Comparison of ENCODE assay signal across 17 cellular contexts in genomic region chr11:95912902-95913560, GRCh38. TPM values are rescaled to one million over a fixed set of nuclear protein-coding genes. Genes with fewer than 3 reads are reported as not detected.
A peak's percentile ranks its signal among the peaks of the same experiment; 100 is the strongest.
DNase-seq lines count a peak whose midpoint lies in the region; FAIRE-seq and TF ChIP-seq lines count a peak whose summit lies in the region.
"Had no signal": no experiment of that assay in that cellular context is flagged by ENCODE, and none has a peak within 500 bp of the region (broad histone marks: within the 10 kb centered on the region; RNA-seq: fewer than 3 reads in every experiment).

No MANE protein-coding gene starts in this region.

- H3K27me3 Mint-ChIP-seq in HFFc6 (ENCODE audit: insufficient read depth) = no peaks in the 10 kb centered on the region
- H3K27me3 Mint-ChIP-seq in astrocyte (ENCODE audit: low read depth, unreplicated experiment) = no peaks in the 10 kb centered on the region

- DNase-seq in ACHN (peak; percentile 56), HFFc6 (peak; percentile 11), astrocyte (ENCODE audit: low read depth) (peak; percentile 57), foreskin fibroblast (peak; percentile 46 to 74), DMS79 (lab: John Stamatoyannopoulos, UW) (no peak), RWPE1 (ENCODE audit: low spot score) (no peak), RKO (ENCODE audit: low spot score) (no peak)
- DNase-seq in activated T-cell treated with anti-CD3 and anti-CD28 coated beads, Interleukin-2, amount 50 U/mL, for 1 hour = no peak
- DNase-seq: activated CD4-positive, alpha-beta T cell treated with anti-CD3 and anti-CD28 coated beads, Interleukin-2, amount 50 U/mL, for 4 hours; activated effector memory CD4-positive, alpha-beta T cell treated with Interleukin-2 at 50 U/mL for 16 hours; NCI-H187; NCI-H69; ovary; Right ventricle myocardium superior; T-helper 9 cell; upper lobe of left lung had no signal

- H3K9me3 Mint-ChIP-seq in HFFc6 = peaks cover under 1% of the 10 kb centered on the region; the same call in 1 of the 2 replicates
- no peaks in the 10 kb centered on the region for H3K9me3 Mint-ChIP-seq in astrocyte (ENCODE audit: unreplicated experiment)

- no peak for TF ChIP-seq CTCF in HFFc6 (IDR thresholded peaks at IDR 0.05)
- no peak for TF ChIP-seq CTCF in astrocyte (IDR thresholded peaks at IDR 0.05; ENCODE audit: insufficient read depth, low read depth, low read length)
- TF ChIP-seq CTCF in foreskin fibroblast (IDR thresholded peaks at IDR 0.05; ENCODE audit: low read depth, low read length) = no peak
- no peak for TF ChIP-seq CTCF in RWPE1 (conservative IDR thresholded peaks at IDR 0.05; ENCODE audit: low read depth)

- H3K27ac Mint-ChIP-seq in HFFc6 = peak overlapping the region; percentile 71
- H3K27ac Mint-ChIP-seq in astrocyte (ENCODE audit: unreplicated experiment) = no peak overlapping the region

- H2AFZ ChIP-seq in astrocyte (ENCODE audit: low read depth, low read length) = no peak overlapping the region

- in situ Hi-C loops in ACHN (cut with HindIII; ENCODE audit: low pct_ligation_motif_present, low pct_unique_long_range_greater_than_20kb, low sequenced_read_pairs) = no loop called here

- H3K9ac ChIP-seq in astrocyte (ENCODE audit: low read length) = no peak overlapping the region

- H3K27me3 ChIP-seq in astrocyte (ENCODE audit: insufficient read depth, low read length) = no peaks in the 10 kb centered on the region
- H3K27me3 ChIP-seq: cardiac muscle cell, ovary, upper lobe of left lung had no signal

- peaks cover 23% of the 10 kb centered on the region for H3K36me3 Mint-ChIP-seq in HFFc6 (ENCODE audit: low read depth)
- peaks cover 3% of the 10 kb centered on the region for H3K36me3 Mint-ChIP-seq in astrocyte (ENCODE audit: low read depth, unreplicated experiment)

- H3K4me3 Mint-ChIP-seq in HFFc6 (peak overlapping the region; percentile 42; the same call in 1 of the 2 replicates), astrocyte (ENCODE audit: unreplicated experiment) (no peak overlapping the region)

- peaks cover 91% of the 10 kb centered on the region for H3K79me2 ChIP-seq in astrocyte (ENCODE audit: insufficient read depth, low read length)

- H3K36me3 ChIP-seq in astrocyte (ENCODE audit: insufficient read depth, low read length) = no peaks in the 10 kb centered on the region
- H3K36me3 ChIP-seq: cardiac muscle cell, ovary, upper lobe of left lung had no signal

- H3K4me3 ChIP-seq in astrocyte (ENCODE audit: insufficient read depth, low read depth, low read length) (no peak overlapping the region), foreskin fibroblast (ENCODE audit: low read depth in 1 of 2, low read length in 2 of 2) (no peak overlapping the region)
- H3K4me3 ChIP-seq: cardiac muscle cell, ovary, upper lobe of left lung had no signal

- FAIRE-seq in astrocyte (lab: Jason Lieb, UNC) = no peak

- H3K9me3 ChIP-seq in astrocyte (ENCODE audit: insufficient read depth, low read depth, low read length) = no peaks in the 10 kb centered on the region
- H3K9me3 ChIP-seq: ovary, upper lobe of left lung had no signal

- H3K4me1 ChIP-seq in astrocyte (ENCODE audit: insufficient read depth, low read length) = peaks cover 25% of the 10 kb centered on the region

- H3K4me2 ChIP-seq in astrocyte (ENCODE audit: low read length) = peak overlapping the region; percentile 2

- peak overlapping the region; percentile 17 for H3K27ac ChIP-seq in astrocyte (ENCODE audit: low read depth, low read length)
- H3K27ac ChIP-seq in RWPE1 = no peak overlapping the region
- H3K27ac ChIP-seq: cardiac muscle cell, ovary, upper lobe of left lung had no signal

- peaks cover 72% of the 10 kb centered on the region for H3K4me1 Mint-ChIP-seq in HFFc6 (ENCODE audit: low read depth)
- H3K4me1 Mint-ChIP-seq in astrocyte (ENCODE audit: low read depth, unreplicated experiment) = peaks cover 40% of the 10 kb centered on the region

- POLR2A ChIA-PET in RWPE1 (lab: Yijun Ruan, JAX; ENCODE audit: low non-redundant PET) = no interaction called here

- H4K20me1 ChIP-seq in astrocyte (ENCODE audit: insufficient read depth, low read length) = peaks cover 6% of the 10 kb centered on the region

- CTCF ChIA-PET in RWPE1 (lab: Yijun Ruan, JAX) = no interaction called here

RNA-seq across cellular contexts. Expression of gene MTMR2, which starts 10.9 kb away (rescaled TPM):
- 10 to 100 TPM; 40.0 to 52.1 (median 48.4) TPM for total RNA-seq in HFFc6 (2021; fragmentation: NEBNext Ultra II Directional; extraction: Animal tissue kit (Norgen Biotek cat#: 25700))
- 68.0 and 70.6 TPM in 2 replicates for total RNA-seq in astrocyte

Comparison
In these comparisons a context has a peak if more than half of its experiments do, and no peak if none do; other contexts are left out.
1. DNase-seq: peak in ACHN (single experiment), HFFc6 (single experiment), astrocyte (single experiment) and foreskin fibroblast (2 of 2); none in DMS79 (single experiment), RWPE1 (single experiment), RKO (single experiment) and activated T-cell treated with anti-CD3 and anti-CD28 coated beads, Interleukin-2, amount 50 U/mL, for 1 hour (single experiment).